ENCODE assay signal across 8 cellular contexts in genomic region chr16:14302031-14302398, GRCh38.
DNase-seq lines count a peak whose midpoint lies in the region; ATAC-seq, FAIRE-seq and TF ChIP-seq lines count a peak whose summit lies in the region.

No MANE protein-coding gene starts in this region.

- no peak overlapping the region for H2AK5ac ChIP-seq in trophoblast cell (ENCODE audit: low read length)

- peak overlapping the region; percentile 69 for H3K4me3 Mint-ChIP-seq in activated CD4-positive, alpha-beta T cell treated with anti-CD3 and anti-CD28 coated beads for 36 hours
- peak overlapping the region; percentile 75 for H3K4me3 Mint-ChIP-seq in activated naive CD4-positive, alpha-beta T cell treated with anti-CD3 and anti-CD28 coated beads, Interleukin-2, amount 10 ng/mL, durations not matched to agents 7 days and 5 days

- ATAC-seq in activated CD4-positive, alpha-beta T cell treated with anti-CD3 and anti-CD28 coated beads for 36 hours = peak; percentile 52
- peak; percentile 82 for ATAC-seq in Right ventricle myocardium superior (ENCODE audit: poor library complexity)

- H4K8ac ChIP-seq in trophoblast cell (ENCODE audit: low read depth, low read length) = peak overlapping the region; percentile 87

- peak overlapping the region; percentile 87 for H4K12ac ChIP-seq in trophoblast cell (ENCODE audit: low read depth, low read length)

- H3K4me3 ChIP-seq in MG63 = peak overlapping the region; percentile 83
- H3K4me3 ChIP-seq in trophoblast cell (ENCODE audit: low read depth, low read length) = peak overlapping the region; percentile 100

- H3K14ac ChIP-seq in trophoblast cell (ENCODE audit: low read length) = peak overlapping the region; percentile 98

- H3K27me3 Mint-ChIP-seq in activated CD4-positive, alpha-beta T cell treated with anti-CD3 and anti-CD28 coated beads for 36 hours = peaks cover 15% of the 10 kb centered on the region
- H3K27me3 Mint-ChIP-seq in activated naive CD4-positive, alpha-beta T cell treated with anti-CD3 and anti-CD28 coated beads, Interleukin-2, amount 10 ng/mL, durations not matched to agents 7 days and 5 days = peaks cover 56% of the 10 kb centered on the region

- H3K4ac ChIP-seq in trophoblast cell (ENCODE audit: low read depth, low read length) = peak overlapping the region; percentile 96

- H3K4me2 ChIP-seq in trophoblast cell (ENCODE audit: low read length) = peak overlapping the region; percentile 77

- peak overlapping the region; percentile 100 for H2AFZ ChIP-seq in trophoblast cell (ENCODE audit: insufficient read depth, low read length, poor library complexity)

- H3K4me1 ChIP-seq in trophoblast cell (ENCODE audit: control insufficient read depth in 1 of 2, insufficient read depth in 2 of 2, low read length in 2 of 2) = peaks cover 7 to 9% of the 10 kb centered on the region in 2 experiments

- intact Hi-C loops in activated CD4-positive, alpha-beta T cell treated with anti-CD3 and anti-CD28 coated beads for 36 hours (cut with DNase I, micrococcal nuclease) = loop anchor here in 1 of 2 experiments (2.0 to 5.0 kb wide), 2 partner anchors 53 to 330 kb away; partner anchors contain the start of genes BFAR and PARN
- intact Hi-C loops in Right ventricle myocardium superior (cut with DNase I) = loop anchor here (10.0 kb wide), 2 partner anchors 93 to 183 kb away; no protein-coding TSS in a partner anchor

- H3K27me3 ChIP-seq in MG63 = no peaks in the 10 kb centered on the region
- H3K27me3 ChIP-seq in trophoblast cell (ENCODE audit: insufficient read depth, low read length) = no peaks in the 10 kb centered on the region

- FAIRE-seq in H54 (lab: Jason Lieb, UNC) = no peak

- H3K18ac ChIP-seq in trophoblast cell (ENCODE audit: low read length) = peak overlapping the region; percentile 100

- peak overlapping the region; percentile 76 for H2BK12ac ChIP-seq in trophoblast cell (ENCODE audit: low read length)

- H3K9me3 Mint-ChIP-seq in activated CD4-positive, alpha-beta T cell treated with anti-CD3 and anti-CD28 coated beads for 36 hours (ENCODE audit: low read depth) = no peaks in the 10 kb centered on the region
- no peaks in the 10 kb centered on the region for H3K9me3 Mint-ChIP-seq in activated naive CD4-positive, alpha-beta T cell treated with anti-CD3 and anti-CD28 coated beads, Interleukin-2, amount 10 ng/mL, durations not matched to agents 7 days and 5 days

- H3K36me3 ChIP-seq in MG63 (peaks cover 9% of the 10 kb centered on the region; the same call in 1 of the 2 replicates), trophoblast cell (ENCODE audit: control insufficient read depth in 1 of 2, insufficient read depth in 2 of 2, low read length in 2 of 2) (no peaks in the 10 kb centered on the region)

- H3K23ac ChIP-seq in trophoblast cell (ENCODE audit: low read length) = no peak overlapping the region

- peak overlapping the region; percentile 95 for H2BK5ac ChIP-seq in trophoblast cell (ENCODE audit: low read depth, low read length, poor library complexity)

- H3K27ac ChIP-seq in trophoblast cell (ENCODE audit: low read depth, low read length) = peak overlapping the region; percentile 35

- no peaks in the 10 kb centered on the region for H3K36me3 Mint-ChIP-seq in activated CD4-positive, alpha-beta T cell treated with anti-CD3 and anti-CD28 coated beads for 36 hours (ENCODE audit: low read depth)
- H3K36me3 Mint-ChIP-seq in activated naive CD4-positive, alpha-beta T cell treated with anti-CD3 and anti-CD28 coated beads, Interleukin-2, amount 10 ng/mL, durations not matched to agents 7 days and 5 days = no peaks in the 10 kb centered on the region

- H4K91ac ChIP-seq in trophoblast cell (ENCODE audit: low read depth, low read length) = peak overlapping the region; percentile 96

- WGBS in trophoblast cell (ENCODE audit: extremely low coverage, insufficient coverage, insufficient read length) = no CpG with 5 or more reads among the region's 37 CpGs

- peak overlapping the region; percentile 85 for H3K9ac ChIP-seq in trophoblast cell (ENCODE audit: low read length)

- peaks cover 11% of the 10 kb centered on the region for H3K4me1 Mint-ChIP-seq in activated CD4-positive, alpha-beta T cell treated with anti-CD3 and anti-CD28 coated beads for 36 hours
- peaks cover 23% of the 10 kb centered on the region for H3K4me1 Mint-ChIP-seq in activated naive CD4-positive, alpha-beta T cell treated with anti-CD3 and anti-CD28 coated beads, Interleukin-2, amount 10 ng/mL, durations not matched to agents 7 days and 5 days

- peaks cover 20% of the 10 kb centered on the region for H3K79me2 ChIP-seq in trophoblast cell (ENCODE audit: control insufficient read depth, insufficient read depth, low read length, poor library complexity)

- peak; percentile 40 for DNase-seq in activated CD4-positive, alpha-beta T cell treated with anti-CD3 and anti-CD28 coated beads for 36 hours
- DNase-seq in activated CD4-positive, alpha-beta T cell treated with anti-CD3 and anti-CD28 coated beads for 4 hours = no peak
- peak; percentile 80 for DNase-seq in H54 (ENCODE audit: insufficient read length, low spot score)
- DNase-seq in MG63 = peak; percentile 83
- peak; percentile 46 for DNase-seq in activated naive CD4-positive, alpha-beta T cell treated with anti-CD3 and anti-CD28 coated beads, Interleukin-2, amount 10 ng/mL, durations not matched to agents 7 days and 5 days
- DNase-seq in Right ventricle myocardium superior = peak; percentile 75
- DNase-seq in trophoblast cell = peak; percentile 85 to 87
- DNase-seq in superior temporal gyrus (ENCODE audit: extremely low spot score) = no peak

- peaks cover 18% of the 10 kb centered on the region for H3K79me1 ChIP-seq in trophoblast cell (ENCODE audit: low read length)

- CTCF ChIA-PET in activated CD4-positive, alpha-beta T cell treated with anti-CD3 and anti-CD28 coated beads for 36 hours (lab: Charles Lee) = interaction anchor here (2.0 kb wide), 1 partner anchor 7 kb away, joined by 5 read pairs; no protein-coding TSS in a partner anchor
- CTCF ChIA-PET in activated naive CD4-positive, alpha-beta T cell treated with anti-CD3 and anti-CD28 coated beads, Interleukin-2, amount 10 ng/mL, durations not matched to agents 7 days and 5 days (lab: Charles Lee) = interaction anchor here (1.4 to 1.5 kb wide), 2 partner anchors 222 to 382 kb away, joined by 3 read pairs; partner anchors contain the start of gene ERCC4

- POLR2A ChIA-PET in activated CD4-positive, alpha-beta T cell treated with anti-CD3 and anti-CD28 coated beads for 36 hours (lab: Charles Lee) = no interaction called here

- H3K9me3 ChIP-seq in MG63 (no peaks in the 10 kb centered on the region), trophoblast cell (ENCODE audit: insufficient read depth, low read depth, low read length) (peaks cover 2% of the 10 kb centered on the region)

- no peak overlapping the region for H3K27ac Mint-ChIP-seq in activated CD4-positive, alpha-beta T cell treated with anti-CD3 and anti-CD28 coated beads for 36 hours
- H3K27ac Mint-ChIP-seq in activated naive CD4-positive, alpha-beta T cell treated with anti-CD3 and anti-CD28 coated beads, Interleukin-2, amount 10 ng/mL, durations not matched to agents 7 days and 5 days = no peak overlapping the region

- peak overlapping the region; percentile 92 for H2BK120ac ChIP-seq in trophoblast cell (ENCODE audit: insufficient read depth, low read length, poor library complexity)

- TF ChIP-seq POLR2A in H54 (IDR thresholded peaks at IDR 0.05; ENCODE audit: low read depth, low read length) = peak; percentile 46; the same call in 1 of the 2 replicates

Comparison
In these comparisons a context has a peak if more than half of its experiments do, and no peak if none do; other contexts are left out.
1. DNase-seq: peak in activated CD4-positive, alpha-beta T cell treated with anti-CD3 and anti-CD28 coated beads for 36 hours (single experiment), H54 (single experiment), MG63 (single experiment), activated naive CD4-positive, alpha-beta T cell treated with anti-CD3 and anti-CD28 coated beads, Interleukin-2, amount 10 ng/mL, durations not matched to agents 7 days and 5 days (single experiment), Right ventricle myocardium superior (single experiment) and trophoblast cell (2 of 2); none in activated CD4-positive, alpha-beta T cell treated with anti-CD3 and anti-CD28 coated beads for 4 hours (0 of 2) and superior temporal gyrus (single experiment).